25 cellular contexts compared by ENCODE assay signal in the genomic region with DNA sequence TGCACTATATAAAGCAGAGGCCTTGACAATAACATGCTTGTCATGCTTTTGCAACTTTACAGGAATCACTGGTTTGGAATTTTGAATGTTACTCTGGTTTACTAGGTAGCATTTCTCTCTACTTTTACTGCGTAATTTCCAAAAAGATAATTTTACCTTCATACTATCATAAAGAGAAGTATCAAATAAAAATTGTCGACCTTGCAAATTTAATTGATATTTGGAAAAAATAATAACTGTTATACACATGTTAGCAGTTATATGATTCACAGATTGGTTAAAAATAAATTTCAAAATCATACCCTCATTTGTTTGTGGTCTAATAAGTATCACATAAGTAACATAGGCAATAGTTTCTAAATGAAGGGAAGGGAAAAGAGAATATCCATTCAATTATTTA.
"Had no signal": no experiment of that assay in that cellular context is flagged by ENCODE, and none has a peak within 500 bp of the region (broad histone marks: within the 10 kb centered on the region; RNA-seq: fewer than 3 reads in every experiment).

No MANE protein-coding gene starts in this region.

- H3K4me1 ChIP-seq: neural progenitor cell, parathyroid adenoma, right atrium auricular region, stomach, testis, tibial artery had no signal

- H3K79me2 ChIP-seq: parathyroid adenoma had no signal

- H3K36me3 Mint-ChIP-seq: naive thymus-derived CD4-positive, alpha-beta T cell; neural progenitor cell; stimulated activated effector memory CD8-positive, alpha-beta T cell treated with anti-CD3 and anti-CD28 coated beads, Interleukin-12 subunit alpha, Interleukin-12 subunit beta, amount 100 ng/mL, for 72 hours; type B pancreatic cell had no signal

- ATAC-seq: heart right ventricle; left lobe of liver; naive thymus-derived CD4-positive, alpha-beta T cell; stimulated activated effector memory CD8-positive, alpha-beta T cell treated with anti-CD3 and anti-CD28 coated beads, Interleukin-12 subunit alpha, Interleukin-12 subunit beta, amount 100 ng/mL, for 72 hours had no signal

- H3K27ac Mint-ChIP-seq: naive thymus-derived CD4-positive, alpha-beta T cell; nephron; neural progenitor cell; progenitor cell of endocrine pancreas; stimulated activated effector memory CD8-positive, alpha-beta T cell treated with anti-CD3 and anti-CD28 coated beads, Interleukin-12 subunit alpha, Interleukin-12 subunit beta, amount 100 ng/mL, for 72 hours; type B pancreatic cell had no signal

- H3K36me3 ChIP-seq: heart right ventricle, neural progenitor cell, right atrium auricular region, sigmoid colon, stomach, tibial artery had no signal

- H2AFZ ChIP-seq: neural progenitor cell, parathyroid adenoma had no signal

- H3K27me3 ChIP-seq: heart right ventricle, neural progenitor cell, right atrium auricular region, sigmoid colon, stomach, testis, tibial artery had no signal

- H3K27me3 Mint-ChIP-seq: progenitor cell of endocrine pancreas, type B pancreatic cell had no signal

- H3K4me3 Mint-ChIP-seq: naive thymus-derived CD4-positive, alpha-beta T cell; nephron; neural progenitor cell; stimulated activated effector memory CD8-positive, alpha-beta T cell treated with anti-CD3 and anti-CD28 coated beads, Interleukin-12 subunit alpha, Interleukin-12 subunit beta, amount 100 ng/mL, for 72 hours; type B pancreatic cell had no signal

- H3K9me3 Mint-ChIP-seq: nephron; neural progenitor cell; stimulated activated effector memory CD8-positive, alpha-beta T cell treated with anti-CD3 and anti-CD28 coated beads, Interleukin-12 subunit alpha, Interleukin-12 subunit beta, amount 100 ng/mL, for 72 hours; type B pancreatic cell had no signal

- H3K4me3 ChIP-seq: dorsolateral prefrontal cortex, heart right ventricle, neural progenitor cell, right atrium auricular region, sigmoid colon, stomach, testis, tibial artery had no signal

- H3K9ac ChIP-seq: neural progenitor cell, parathyroid adenoma had no signal

- H3K27ac ChIP-seq: dorsolateral prefrontal cortex, heart right ventricle, neural progenitor cell, parathyroid adenoma, right atrium auricular region, sigmoid colon, stomach, testis, tibial artery had no signal

- H3K4me2 ChIP-seq: neural progenitor cell had no signal

- DNase-seq: dorsolateral prefrontal cortex; effector CD4-positive, alpha-beta T cell; foreskin melanocyte; glutamatergic neuron; heart right ventricle; hippocampal formation; islet precursor cell; kidney glomerular epithelial cell; midbrain; naive thymus-derived CD4-positive, alpha-beta T cell; sigmoid colon; stimulated activated CD4-positive, alpha-beta T cell treated with anti-CD3 and anti-CD28 coated beads, Interleukin-2, amount 100 ng/mL, for 24 hours; stimulated activated CD4-positive, alpha-beta T cell treated with anti-CD3 and anti-CD28 coated beads, Interleukin-4, amount 100 ng/mL, for 24 hours; stimulated activated naive CD4-positive, alpha-beta T cell treated with Interleukin-2 at 50 U/mL for 16 hours; stomach; testis; tibial artery had no signal

- H3K4me1 Mint-ChIP-seq: nephron; neural progenitor cell; stimulated activated effector memory CD8-positive, alpha-beta T cell treated with anti-CD3 and anti-CD28 coated beads, Interleukin-12 subunit alpha, Interleukin-12 subunit beta, amount 100 ng/mL, for 72 hours had no signal

- H3K9me3 ChIP-seq: heart right ventricle, right atrium auricular region, sigmoid colon, stomach, testis, tibial artery had no signal
